ENCODE assay signal across 8 cellular contexts in genomic region chr16:53055603-53056527, GRCh38. TPM values are rescaled to one million over a fixed set of nuclear protein-coding genes. Genes with fewer than 3 reads are reported as not detected.
DNase-seq lines count a peak whose midpoint lies in the region; ATAC-seq and TF ChIP-seq lines count a peak whose summit lies in the region.

No MANE protein-coding gene starts in this region.

- CTCF ChIA-PET in WTC11 (lab: Charles Lee), result interaction anchor here (0.5 to 2.6 kb wide), 28 partner anchors 10 to 454 kb away, joined by 3 to 21 read pairs (median 4); no protein-coding TSS in a partner anchor

- H3K27me3 ChIP-seq in HUES6 (ENCODE audit: control insufficient read depth, insufficient read depth, low read length), result no peaks in the 10 kb centered on the region

- DNase-seq in CMK (ENCODE audit: low read depth), result peak; percentile 56
- DNase-seq in WTC11 (ENCODE audit: low spot score), result no peak
- DNase-seq in fibroblast of peridontal ligament (ENCODE audit: extremely low read depth), result peak; percentile 67
- peak in 1 of 10 donors; percentile 15 for DNase-seq in naive thymus-derived CD8-positive, alpha-beta T cell
- no peak for DNase-seq in activated gamma-delta T cell treated with Interleukin-2 at 50 U/mL for 16 hours
- no peak for DNase-seq in DMS153 treated with DMSO at 0.1 percent for 48 hours (lab: John Stamatoyannopoulos, UW; ENCODE audit: unreplicated experiment)
- DNase-seq in GM10266 (ENCODE audit: extremely low spot score), result no peak

- peaks cover 29% of the 10 kb centered on the region for H3K4me1 ChIP-seq in HUES6 (ENCODE audit: control insufficient read depth, insufficient read depth, low read length)

- H3K9me3 ChIP-seq in HUES6 (ENCODE audit: control insufficient read depth, insufficient read depth, low read depth, low read length), result no peaks in the 10 kb centered on the region

- peak overlapping the region; percentile 96 for H3K27ac Mint-ChIP-seq in WTC11
- H3K27ac Mint-ChIP-seq in naive thymus-derived CD8-positive, alpha-beta T cell, result peak overlapping the region in 9 of 10 donors; percentile 17 to 89 (median 77)

- H3K4me3 ChIP-seq in HUES6 (ENCODE audit: low read depth, low read length), result peak overlapping the region; percentile 71

- peak; percentile 54 for ATAC-seq in WTC11
- ATAC-seq in naive thymus-derived CD8-positive, alpha-beta T cell, result no peak

- H3K4me3 Mint-ChIP-seq in WTC11, result peak overlapping the region; percentile 77
- H3K4me3 Mint-ChIP-seq in naive thymus-derived CD8-positive, alpha-beta T cell, result peak overlapping the region; percentile 80 to 94 (median 86)

- no peaks in the 10 kb centered on the region for H3K9me3 Mint-ChIP-seq in WTC11
- H3K9me3 Mint-ChIP-seq in naive thymus-derived CD8-positive, alpha-beta T cell, result no peaks in the 10 kb centered on the region

- H3K9ac ChIP-seq in HUES6 (ENCODE audit: low read length), result peak overlapping the region; percentile 92

- POLR2A ChIA-PET in WTC11 (lab: Charles Lee), result interaction anchor here (0.5 to 2.0 kb wide), 7 partner anchors 13 to 227 kb away, joined by 3 to 11 read pairs (median 5); no protein-coding TSS in a partner anchor
- POLR2A ChIA-PET in naive thymus-derived CD8-positive, alpha-beta T cell (lab: Charles Lee), result interaction anchor here (0.6 to 1.0 kb wide), 4 partner anchors 12 to 402 kb away, joined by 3 to 4 read pairs (median 3); no protein-coding TSS in a partner anchor

- no peaks in the 10 kb centered on the region for H3K36me3 ChIP-seq in HUES6 (ENCODE audit: control insufficient read depth, insufficient read depth, low read length)

- H3K36me3 Mint-ChIP-seq in WTC11, result no peaks in the 10 kb centered on the region
- no peaks in the 10 kb centered on the region for H3K36me3 Mint-ChIP-seq in naive thymus-derived CD8-positive, alpha-beta T cell

- H3K27me3 Mint-ChIP-seq in WTC11 (ENCODE audit: low read depth), result peaks cover 10% of the 10 kb centered on the region; the same call in 1 of the 2 replicates
- peaks cover 0 to 3% (median 0%) of the 10 kb centered on the region in 5 donors for H3K27me3 Mint-ChIP-seq in naive thymus-derived CD8-positive, alpha-beta T cell

- H3K27ac ChIP-seq in HUES6 (ENCODE audit: low read depth, low read length), result peak overlapping the region; percentile 88; the same call in 1 of the 2 replicates

- H3K4me1 Mint-ChIP-seq in WTC11, result peaks cover 38% of the 10 kb centered on the region
- H3K4me1 Mint-ChIP-seq in naive thymus-derived CD8-positive, alpha-beta T cell, result peaks cover 6 to 42% (median 19%) of the 10 kb centered on the region in 4 donors

- TF ChIP-seq CTCF in WTC11 (IDR thresholded peaks at IDR 0.05) (no peak), GM10266 (IDR thresholded peaks at IDR 0.05; ENCODE audit: control insufficient read depth, insufficient read depth, low read depth, missing control alignments) (no peak)

TF ChIP-seq in WTC11, 78 proteins besides CTCF, POLR2A, EP300 and RAD21:
- TF ChIP-seq NFE2L1 (CRISPR knock-in tag; IDR thresholded peaks at IDR 0.05), result no peak
- TF ChIP-seq HMGXB4 (CRISPR knock-in tag; IDR thresholded peaks at IDR 0.05), result no peak
- TF ChIP-seq JUN (CRISPR knock-in tag; IDR thresholded peaks at IDR 0.05), result no peak
- peak; percentile 72; the same call in 1 of the 2 replicates for TF ChIP-seq TEAD1 (CRISPR knock-in tag; IDR thresholded peaks at IDR 0.05)
- TF ChIP-seq ZNF532 (CRISPR knock-in tag; IDR thresholded peaks at IDR 0.05; ENCODE audit: borderline replicate concordance), result no peak
- TF ChIP-seq HMGA2 (CRISPR knock-in tag; IDR thresholded peaks at IDR 0.05), result no peak
- TF ChIP-seq IRF2 (CRISPR knock-in tag; IDR thresholded peaks at IDR 0.05; ENCODE audit: borderline replicate concordance, low read depth), result no peak
- TF ChIP-seq ZNF219 (CRISPR knock-in tag; IDR thresholded peaks at IDR 0.05; ENCODE audit: borderline replicate concordance), result no peak
- TF ChIP-seq ZNF281 (CRISPR knock-in tag; IDR thresholded peaks at IDR 0.05), result peak; percentile 65; the same call in 1 of the 2 replicates

RNA-seq across cellular contexts. Expression of gene CHD9, which starts 1.1 kb away (rescaled TPM):
- total RNA-seq in WTC11 (2021), result 29.8 to 34.3 TPM (median 31.3 TPM) in 3 replicates
- 10 to 100 TPM; 36.4 to 42.6 TPM for total RNA-seq in naive thymus-derived CD8-positive, alpha-beta T cell
- 10 to 100 TPM; 18.4 to 28.8 (median 21.7) TPM for polyA plus RNA-seq in naive thymus-derived CD8-positive, alpha-beta T cell

RNA-seq across cellular contexts. Expression of gene CHD9NB, which starts 3.2 kb away (rescaled TPM):
- total RNA-seq in WTC11 (2021), result 2.9 to 3.5 TPM (median 3.0 TPM) in 3 replicates
- total RNA-seq in naive thymus-derived CD8-positive, alpha-beta T cell, result not detected
- not detected for polyA plus RNA-seq in naive thymus-derived CD8-positive, alpha-beta T cell

Comparison
In these comparisons a context has a peak if more than half of its experiments do, and no peak if none do; other contexts are left out.
1. DNase-seq: peak in CMK (single experiment) and fibroblast of peridontal ligament (single experiment); none in WTC11 (single experiment), activated gamma-delta T cell treated with Interleukin-2 at 50 U/mL for 16 hours (single experiment), DMS153 treated with DMSO at 0.1 percent for 48 hours (single experiment) and GM10266 (single experiment).